In the genomic region with DNA sequence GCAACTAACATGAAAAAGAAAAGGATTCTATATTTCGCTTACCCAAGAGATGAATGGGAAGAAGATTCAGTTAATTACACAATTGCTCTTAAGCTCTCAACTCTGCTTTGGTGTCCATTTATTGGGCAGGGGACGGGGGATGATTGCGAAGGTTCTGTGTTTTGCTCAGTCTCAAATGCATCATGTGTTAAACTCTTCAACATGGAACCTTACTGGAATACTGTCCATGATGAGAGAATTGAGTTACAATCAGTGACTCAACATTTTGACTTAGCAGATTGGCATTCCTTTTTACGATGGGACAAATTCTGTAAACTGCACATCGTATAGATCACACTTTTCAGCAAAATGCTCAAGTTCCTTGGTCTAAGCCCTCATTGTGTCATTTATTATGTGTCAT, we compare ENCODE assay signal across 19 cellular contexts.
A peak's percentile ranks its signal among the peaks of the same experiment; 100 is the strongest.
DNase-seq lines count a peak whose midpoint lies in the region; ATAC-seq, FAIRE-seq and TF ChIP-seq lines count a peak whose summit lies in the region.
"Had no signal": no experiment of that assay in that cellular context is flagged by ENCODE, and none has a peak within 500 bp of the region (broad histone marks: within the 10 kb centered on the region; RNA-seq: fewer than 3 reads in every experiment).

No MANE protein-coding gene starts in this region.

- TF ChIP-seq CTCF in MCF 10A (IDR thresholded peaks at IDR 0.05; ENCODE audit: unreplicated experiment) (no peak), breast epithelium (IDR thresholded peaks at IDR 0.05) (no peak), uterus (IDR thresholded peaks at IDR 0.05) (no peak), body of pancreas (IDR thresholded peaks at IDR 0.05) (no peak), pancreas (IDR thresholded peaks at IDR 0.05) (no peak)

- no peak for TF ChIP-seq POLR2A in breast epithelium (IDR thresholded peaks at IDR 0.05)
- no peak for TF ChIP-seq POLR2A in uterus (IDR thresholded peaks at IDR 0.05)
- no peak for TF ChIP-seq POLR2A in body of pancreas (IDR thresholded peaks at IDR 0.05)

- WGBS in body of pancreas, 2 donors = 78 to 83% methylated on average over 5 of the region's 5 CpGs
- WGBS in pancreas, 2 donors = 85 to 86% methylated on average over 5 of the region's 5 CpGs

- H3K9me3 ChIP-seq in breast epithelium (no peaks in the 10 kb centered on the region), uterus (no peaks in the 10 kb centered on the region), body of pancreas (no peaks in the 10 kb centered on the region), pancreas (peaks cover 0 to 3% (median 0%) of the 10 kb centered on the region in 4 donors)

- H3K4me1 Mint-ChIP-seq in MCF 10A (ENCODE audit: insufficient read depth, unreplicated experiment) = peaks cover 32% of the 10 kb centered on the region

- CTCF ChIA-PET in MCF 10A (lab: Yijun Ruan, JAX) = no interaction called here

- H3K4me3 Mint-ChIP-seq in MCF 10A (ENCODE audit: unreplicated experiment) = no peak overlapping the region
- H3K4me3 Mint-ChIP-seq: naive B cell had no signal

- POLR2A ChIA-PET in MCF 10A (lab: Yijun Ruan, JAX) = interaction anchor here (1.0 to 1.1 kb wide), 2 partner anchors 11 to 61 kb away, joined by 3 to 4 read pairs; no protein-coding TSS in a partner anchor

- H3K27me3 Mint-ChIP-seq in MCF 10A (ENCODE audit: insufficient read depth, unreplicated experiment) = no peaks in the 10 kb centered on the region
- H3K27me3 Mint-ChIP-seq: naive B cell had no signal

- FAIRE-seq in RCC 7860 (lab: Jason Lieb, UNC) (no peak), pancreas (lab: Jason Lieb, UNC) (no peak)

- no peaks in the 10 kb centered on the region for H3K27me3 ChIP-seq in breast epithelium
- no peaks in the 10 kb centered on the region for H3K27me3 ChIP-seq in uterus
- H3K27me3 ChIP-seq in body of pancreas = no peaks in the 10 kb centered on the region
- H3K27me3 ChIP-seq in pancreas = no peaks in the 10 kb centered on the region

- H3K27ac ChIP-seq in breast epithelium (no peak overlapping the region), uterus (no peak overlapping the region), body of pancreas (no peak overlapping the region), pancreas (no peak overlapping the region)

- H3K36me3 ChIP-seq in breast epithelium = no peaks in the 10 kb centered on the region
- no peaks in the 10 kb centered on the region for H3K36me3 ChIP-seq in uterus
- no peaks in the 10 kb centered on the region for H3K36me3 ChIP-seq in body of pancreas (replicated peaks in 1 of 2; ENCODE audit: insufficient read depth in 1 of 2, low read depth in 2 of 2)
- no peaks in the 10 kb centered on the region for H3K36me3 ChIP-seq in pancreas

- intact Hi-C loops in MCF 10A (cut with micrococcal nuclease) (no loop called here), breast epithelium (cut with DNase I; ENCODE audit: low total_unique reads) (no loop called here), uterus (cut with DNase I; ENCODE audit: low total_unique reads) (no loop called here), body of pancreas (cut with DNase I) (no loop called here), pancreas (cut with DNase I) (no loop called here)

- no peak overlapping the region for H3K27ac Mint-ChIP-seq in MCF 10A (ENCODE audit: low read depth, unreplicated experiment)
- H3K27ac Mint-ChIP-seq: progenitor cell of endocrine pancreas had no signal

- H3K4me1 ChIP-seq in breast epithelium = no peaks in the 10 kb centered on the region
- peaks cover 0 to 2% of the 10 kb centered on the region in 2 donors for H3K4me1 ChIP-seq in uterus
- H3K4me1 ChIP-seq in body of pancreas = no peaks in the 10 kb centered on the region
- H3K4me1 ChIP-seq in pancreas = peaks cover 0 to 5% (median 0%) of the 10 kb centered on the region in 3 donors

- no peak for ATAC-seq in body of pancreas
- ATAC-seq in pancreas = no peak
- ATAC-seq: Panc1 had no signal

- BruUV-seq in MCF 10A (replicated peaks; lab: Mats Ljungman, UMichigan) = no TSS peak

- DNase-seq in MCF 10A (ENCODE audit: unreplicated experiment) (peak; percentile 61), breast epithelium (ENCODE audit: low spot score in 2 of 2) (no peak), RCC 7860 (ENCODE audit: low spot score) (peak; percentile 23), fibroblast of gingiva (ENCODE audit: low read depth) (peak; percentile 45), NCI-H526 (lab: John Stamatoyannopoulos, UW) (no peak), uterus (no peak), body of pancreas (no peak), pancreas (no peak)
- DNase-seq: activated CD4-positive, CD25-positive, alpha-beta regulatory T cell; activated effector memory CD4-positive, alpha-beta T cell treated with Interleukin-2 at 50 U/mL for 16 hours; aorta; Kasumi-1; naive B cell; NCI-H187 treated with DMSO at 0.1 percent for 48 hours; NCI-H524 treated with DMSO at 0.1 percent for 48 hours; stimulated activated CD4-positive, alpha-beta T cell treated with anti-CD3 and anti-CD28 coated beads, Interleukin-12 subunit alpha, Interleukin-12 subunit beta, amount 100 ng/mL, for 4 hours; stimulated activated naive CD4-positive, alpha-beta T cell treated with Interleukin-2 at 50 U/mL for 16 hours had no signal

- peaks cover 8% of the 10 kb centered on the region for H3K36me3 Mint-ChIP-seq in MCF 10A (ENCODE audit: insufficient read depth, unreplicated experiment)

- no peaks in the 10 kb centered on the region for H3K9me3 Mint-ChIP-seq in MCF 10A (ENCODE audit: unreplicated experiment)

- H3K4me3 ChIP-seq in breast epithelium (no peak overlapping the region), uterus (no peak overlapping the region), body of pancreas (no peak overlapping the region), pancreas (no peak overlapping the region)

Comparison
In these comparisons a context has a peak if more than half of its experiments do, and no peak if none do; other contexts are left out.
1. DNase-seq: peak in MCF 10A (single experiment), RCC 7860 (single experiment) and fibroblast of gingiva (single experiment); none in breast epithelium (0 of 2), NCI-H526 (0 of 2), uterus (0 of 2), body of pancreas (0 of 4) and pancreas (0 of 6).